ENCODE assay signal across 22 cellular contexts in the genomic region with DNA sequence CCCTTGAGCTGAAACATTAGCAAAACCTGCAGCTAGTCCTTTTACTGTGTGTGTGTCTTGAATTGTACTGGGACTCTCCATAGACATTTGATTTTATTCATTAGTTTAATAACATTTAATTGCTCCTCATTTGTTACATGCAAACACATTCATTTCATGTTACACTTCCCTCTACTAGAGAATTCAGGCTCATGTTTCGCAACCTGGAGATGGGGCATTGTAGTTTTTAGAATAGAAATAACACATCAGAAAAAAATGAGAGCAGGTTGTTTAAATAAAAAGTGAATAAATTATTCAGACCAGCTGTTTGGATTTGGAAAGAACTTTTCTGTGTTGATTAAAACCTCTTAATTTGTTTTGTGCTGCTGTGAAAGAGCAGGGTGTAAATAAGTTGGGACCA.
"Had no signal": no experiment of that assay in that cellular context is flagged by ENCODE, and none has a peak within 500 bp of the region (broad histone marks: within the 10 kb centered on the region; RNA-seq: fewer than 3 reads in every experiment).

No MANE protein-coding gene starts in this region.

- H3K9me3 Mint-ChIP-seq: activated CD4-positive, alpha-beta memory T cell treated with anti-CD3 and anti-CD28 coated beads for 36 hours; activated T-helper 17 cell treated with anti-CD3 and anti-CD28 coated beads, Interleukin-2, amount 50 U/mL, for 72 hours; brain had no signal

- H3K4me1 ChIP-seq: colonic mucosa had no signal

- DNase-seq: activated CD4-positive, alpha-beta memory T cell treated with anti-CD3 and anti-CD28 coated beads for 36 hours; activated naive CD4-positive, alpha-beta T cell; activated T-cell treated with anti-CD3 and anti-CD28 coated beads for 4 hours; anterior cingulate cortex; caudate nucleus; colonic mucosa; erythroblast; heart right ventricle; immature natural killer cell; kidney glomerular epithelial cell; left ventricle myocardium inferior; mammary epithelial cell; midbrain; stimulated activated CD4-positive, alpha-beta T cell treated with anti-CD3 and anti-CD28 coated beads, Interleukin-12 subunit alpha, Interleukin-12 subunit beta, amount 100 ng/mL, for 4 hours; stimulated activated CD4-positive, alpha-beta T cell treated with anti-CD3 and anti-CD28 coated beads, Interleukin-1b, Interleukin-23, amount 100 ng/mL, for 48 hours; stimulated activated CD8-positive, alpha-beta memory T cell treated with anti-CD3 and anti-CD28 coated beads, Interleukin-4, amount 100 ng/mL, for 48 hours; stimulated activated naive CD4-positive, alpha-beta T cell; upper lobe of right lung had no signal

- H3K9me3 ChIP-seq: colonic mucosa, gastroesophageal sphincter, heart right ventricle, left ventricle myocardium inferior, upper lobe of right lung had no signal

- ATAC-seq: activated T-helper 17 cell treated with anti-CD3 and anti-CD28 coated beads, Interleukin-2, amount 50 U/mL, for 72 hours; gastroesophageal sphincter; heart right ventricle; upper lobe of right lung had no signal

- H3K36me3 Mint-ChIP-seq: activated CD4-positive, alpha-beta memory T cell treated with anti-CD3 and anti-CD28 coated beads for 36 hours; brain; immature natural killer cell had no signal

- H3K4me3 Mint-ChIP-seq: activated CD4-positive, alpha-beta memory T cell treated with anti-CD3 and anti-CD28 coated beads for 36 hours; activated T-helper 17 cell treated with anti-CD3 and anti-CD28 coated beads, Interleukin-2, amount 50 U/mL, for 72 hours; brain; immature natural killer cell had no signal

- H3K36me3 ChIP-seq: colonic mucosa, gastroesophageal sphincter, heart right ventricle, left ventricle myocardium inferior, upper lobe of right lung had no signal

- H3K27me3 ChIP-seq: colonic mucosa, gastroesophageal sphincter, heart right ventricle, upper lobe of right lung had no signal

- H3K27me3 Mint-ChIP-seq: activated CD4-positive, alpha-beta memory T cell treated with anti-CD3 and anti-CD28 coated beads for 36 hours; activated T-helper 17 cell treated with anti-CD3 and anti-CD28 coated beads, Interleukin-2, amount 50 U/mL, for 72 hours; progenitor cell of endocrine pancreas had no signal

- H3K27ac ChIP-seq: colonic mucosa, gastroesophageal sphincter, heart right ventricle, left ventricle myocardium inferior, upper lobe of right lung had no signal

- H3K4me3 ChIP-seq: colonic mucosa, gastroesophageal sphincter, heart right ventricle, left ventricle myocardium inferior, upper lobe of right lung had no signal

- H3K4me1 Mint-ChIP-seq: activated T-helper 17 cell treated with anti-CD3 and anti-CD28 coated beads, Interleukin-2, amount 50 U/mL, for 72 hours; immature natural killer cell had no signal
